29 cellular contexts compared by ENCODE assay signal in genomic region chr3:9469953-9470352, GRCh38.
"Had no signal": no experiment of that assay in that cellular context is flagged by ENCODE, and none has a peak within 500 bp of the region (broad histone marks: within the 10 kb centered on the region; RNA-seq: fewer than 3 reads in every experiment).

No MANE protein-coding gene starts in this region.

- H3K27ac ChIP-seq: epithelial cell of prostate, esophagus squamous epithelium, neural progenitor cell, testis, transverse colon, WERI-Rb-1 had no signal

- H3K9me3 ChIP-seq: esophagus squamous epithelium, SK-N-SH, testis, transverse colon had no signal

- H3K4me1 ChIP-seq: esophagus squamous epithelium, neural progenitor cell, testis, transverse colon had no signal

- H3K4me1 Mint-ChIP-seq: neural progenitor cell had no signal

- ATAC-seq: activated CD4-positive, CD25-positive, alpha-beta regulatory T cell treated with anti-CD3 and anti-CD28 coated beads, Interleukin-2, amount 50 U/mL, for 24 hours; activated T-cell treated with anti-CD3 and anti-CD28 coated beads, Interleukin-2, amount 50 U/mL, for 4 hours; left cardiac atrium; left ventricle myocardium superior; naive thymus-derived CD4-positive, alpha-beta T cell; right cardiac atrium; stimulated activated naive CD8-positive, alpha-beta T cell treated with anti-CD3 and anti-CD28 coated beads, Interleukin-15, Interleukin-2, amounts not matched to agents 100 U/mL and 50 U/mL, for 24 hours had no signal

- FAIRE-seq: endometrium, keratinocyte had no signal

- DNase-seq: activated CD4-positive, alpha-beta memory T cell treated with anti-CD3 and anti-CD28 coated beads, Interleukin-2, amount 10 ng/mL, durations not matched to agents 7 days and 5 days; activated CD4-positive, alpha-beta T cell treated with anti-CD3 and anti-CD28 coated beads, Interleukin-2, amount 10 ng/mL, durations not matched to agents 24 days and 14 days; activated CD8-positive, alpha-beta memory T cell treated with anti-CD3 and anti-CD28 coated beads, Interleukin-2, amount 50 U/mL, for 48 hours; activated effector memory CD4-positive, alpha-beta T cell treated with Interleukin-2 at 50 U/mL for 16 hours; activated naive CD4-positive, alpha-beta T cell treated with Interleukin-2 at 50 U/mL for 16 hours; activated T-cell treated with anti-CD3 and anti-CD28 coated beads, Interleukin-2, amount 50 U/mL, for 4 hours; central memory CD4-positive, alpha-beta T cell; effector CD4-positive, alpha-beta T cell; esophagus squamous epithelium; foreskin melanocyte; left cardiac atrium; left ventricle myocardium superior; midbrain; naive thymus-derived CD4-positive, alpha-beta T cell; right cardiac atrium; SK-N-SH; stimulated activated naive CD8-positive, alpha-beta T cell treated with anti-CD3 and anti-CD28 coated beads, Interleukin-15, Interleukin-2, amounts not matched to agents 100 U/mL and 50 U/mL, for 24 hours; SW 1271; T1000; testis; transverse colon; WERI-Rb-1 had no signal

- H3K27me3 Mint-ChIP-seq: activated CD4-positive, alpha-beta memory T cell treated with anti-CD3 and anti-CD28 coated beads, Interleukin-2, amount 10 ng/mL, durations not matched to agents 7 days and 5 days; activated CD4-positive, alpha-beta T cell treated with anti-CD3 and anti-CD28 coated beads, Interleukin-2, amount 10 ng/mL, durations not matched to agents 24 days and 14 days; dendritic cell treated with granulocyte-macrophage colony-stimulating factor and Interleukin-4, amounts not matched to agents 40 ng/mL and 50 ng/mL, for 4 days; naive thymus-derived CD4-positive, alpha-beta T cell had no signal

- H2AFZ ChIP-seq: neural progenitor cell had no signal

- H3K9me3 Mint-ChIP-seq: activated CD4-positive, alpha-beta memory T cell treated with anti-CD3 and anti-CD28 coated beads, Interleukin-2, amount 10 ng/mL, durations not matched to agents 7 days and 5 days; activated CD4-positive, alpha-beta T cell treated with anti-CD3 and anti-CD28 coated beads, Interleukin-2, amount 10 ng/mL, durations not matched to agents 24 days and 14 days; activated T-cell treated with anti-CD3 and anti-CD28 coated beads, Interleukin-2, amount 50 U/mL, for 4 hours; dendritic cell treated with granulocyte-macrophage colony-stimulating factor and Interleukin-4, amounts not matched to agents 40 ng/mL and 50 ng/mL, for 4 days; naive thymus-derived CD4-positive, alpha-beta T cell; neural progenitor cell; T-helper 1 cell treated with Interleukin-12 subunit alpha and Interleukin-12 subunit beta and Interleukin-4 antibody, amounts not matched to agents 30 μg/mL and 1 μg/mL, for 36 hours had no signal

- H3K4me2 ChIP-seq: neural progenitor cell, SK-N-SH had no signal

- H3K4me3 Mint-ChIP-seq: activated CD4-positive, alpha-beta memory T cell treated with anti-CD3 and anti-CD28 coated beads, Interleukin-2, amount 10 ng/mL, durations not matched to agents 7 days and 5 days; activated CD4-positive, alpha-beta T cell treated with anti-CD3 and anti-CD28 coated beads, Interleukin-2, amount 10 ng/mL, durations not matched to agents 24 days and 14 days; activated T-cell treated with anti-CD3 and anti-CD28 coated beads, Interleukin-2, amount 50 U/mL, for 4 hours; dendritic cell treated with granulocyte-macrophage colony-stimulating factor and Interleukin-4, amounts not matched to agents 40 ng/mL and 50 ng/mL, for 4 days; naive thymus-derived CD4-positive, alpha-beta T cell; neural progenitor cell; T-helper 1 cell treated with Interleukin-12 subunit alpha and Interleukin-12 subunit beta and Interleukin-4 antibody, amounts not matched to agents 30 μg/mL and 1 μg/mL, for 36 hours had no signal

- H3K4me3 ChIP-seq: esophagus squamous epithelium, neural progenitor cell, testis, transverse colon had no signal

- H3K9ac ChIP-seq: neural progenitor cell, SK-N-SH had no signal

- H3K27me3 ChIP-seq: esophagus squamous epithelium, neural progenitor cell, testis, transverse colon had no signal

- H3K27ac Mint-ChIP-seq: activated CD4-positive, alpha-beta memory T cell treated with anti-CD3 and anti-CD28 coated beads, Interleukin-2, amount 10 ng/mL, durations not matched to agents 7 days and 5 days; dendritic cell treated with granulocyte-macrophage colony-stimulating factor and Interleukin-4, amounts not matched to agents 40 ng/mL and 50 ng/mL, for 4 days; T-helper 1 cell treated with Interleukin-12 subunit alpha and Interleukin-12 subunit beta and Interleukin-4 antibody, amounts not matched to agents 30 μg/mL and 1 μg/mL, for 36 hours had no signal
